In genomic region chrX:86981326-86981890, GRCh38 we compare ENCODE assay signal across 24 cellular contexts.
"Had no signal": no experiment of that assay in that cellular context is flagged by ENCODE, and none has a peak within 500 bp of the region (broad histone marks: within the 10 kb centered on the region; RNA-seq: fewer than 3 reads in every experiment).

No MANE protein-coding gene starts in this region.

- H3K9ac ChIP-seq: SK-N-SH had no signal

- H3K4me2 ChIP-seq: SK-N-SH had no signal

- H3K27me3 ChIP-seq: breast epithelium, Peyer's patch, SJCRH30 had no signal

- H3K4me3 ChIP-seq: breast epithelium, Peyer's patch, SJCRH30 had no signal

- H3K27ac Mint-ChIP-seq: activated CD8-positive, alpha-beta T cell treated with anti-CD3 and anti-CD28 coated beads, Interleukin-2, amount 10 ng/mL, durations not matched to agents 7 days and 5 days; activated naive CD8-positive, alpha-beta T cell treated with anti-CD3 and anti-CD28 coated beads, Interleukin-2, amount 10 ng/mL, durations not matched to agents 7 days and 5 days had no signal

- H3K4me1 ChIP-seq: breast epithelium, Peyer's patch, SJCRH30 had no signal

- H3K4me3 Mint-ChIP-seq: activated CD8-positive, alpha-beta T cell treated with anti-CD3 and anti-CD28 coated beads, Interleukin-2, amount 10 ng/mL, durations not matched to agents 7 days and 5 days; activated naive CD8-positive, alpha-beta T cell treated with anti-CD3 and anti-CD28 coated beads, Interleukin-2, amount 10 ng/mL, durations not matched to agents 7 days and 5 days had no signal

- H3K4me1 Mint-ChIP-seq: activated naive CD8-positive, alpha-beta T cell treated with anti-CD3 and anti-CD28 coated beads, Interleukin-2, amount 10 ng/mL, durations not matched to agents 7 days and 5 days had no signal

- H3K36me3 ChIP-seq: breast epithelium, Peyer's patch, SJCRH30 had no signal

- H3K9me3 ChIP-seq: breast epithelium, Peyer's patch, SJCRH30, SK-N-SH had no signal

- H3K9me3 Mint-ChIP-seq: activated naive CD8-positive, alpha-beta T cell treated with anti-CD3 and anti-CD28 coated beads, Interleukin-2, amount 10 ng/mL, durations not matched to agents 7 days and 5 days had no signal

- ATAC-seq: activated CD8-positive, alpha-beta T cell treated with anti-CD3 and anti-CD28 coated beads, Interleukin-2, amount 10 ng/mL, durations not matched to agents 7 days and 5 days had no signal

- H3K27me3 Mint-ChIP-seq: activated naive CD8-positive, alpha-beta T cell treated with anti-CD3 and anti-CD28 coated beads, Interleukin-2, amount 10 ng/mL, durations not matched to agents 7 days and 5 days had no signal

- H3K36me3 Mint-ChIP-seq: activated naive CD8-positive, alpha-beta T cell treated with anti-CD3 and anti-CD28 coated beads, Interleukin-2, amount 10 ng/mL, durations not matched to agents 7 days and 5 days had no signal

- H3K27ac ChIP-seq: breast epithelium, Peyer's patch, RWPE1, SJCRH30 had no signal

- DNase-seq: activated CD4-positive, alpha-beta T cell treated with anti-CD3 and anti-CD28 coated beads for 48 hours; activated CD4-positive, alpha-beta T cell treated with anti-CD3 and anti-CD28 coated beads, Interleukin-2, amount 50 U/mL, for 4 hours; activated CD4-positive, CD25-positive, alpha-beta regulatory T cell treated with anti-CD3 and anti-CD28 coated beads, Interleukin-2, amount 50 U/mL, for 72 hours; activated CD8-positive, alpha-beta memory T cell treated with anti-CD3 and anti-CD28 coated beads, Interleukin-2, amount 50 U/mL, for 48 hours; activated CD8-positive, alpha-beta T cell treated with anti-CD3 and anti-CD28 coated beads, Interleukin-2, amount 10 ng/mL, durations not matched to agents 7 days and 5 days; activated naive CD4-positive, alpha-beta T cell treated with anti-CD3 and anti-CD28 coated beads, Interleukin-2, amount 50 U/mL, for 16 hours; activated naive CD8-positive, alpha-beta T cell treated with anti-CD3 and anti-CD28 coated beads, Interleukin-2, amount 10 ng/mL, durations not matched to agents 7 days and 5 days; activated T-cell treated with anti-CD3 and anti-CD28 coated beads, Interleukin-2, amount 50 U/mL, for 1 hour; aorta; caudate nucleus; MM.1S; NCI-H1105; NCI-H1436; NCI-H187; NCI-H2081; NCI-H510A treated with DMSO at 0.1 percent for 48 hours; NCI-H69; NK-92 treated with Interleukin-12 subunit alpha and Interleukin-12 subunit beta, amount 100 ng/mL, for 24 hours; Peyer's patch; Right ventricle myocardium superior; SJCRH30; SK-N-SH had no signal
